16 cellular contexts compared by ENCODE assay signal in the genomic region with DNA sequence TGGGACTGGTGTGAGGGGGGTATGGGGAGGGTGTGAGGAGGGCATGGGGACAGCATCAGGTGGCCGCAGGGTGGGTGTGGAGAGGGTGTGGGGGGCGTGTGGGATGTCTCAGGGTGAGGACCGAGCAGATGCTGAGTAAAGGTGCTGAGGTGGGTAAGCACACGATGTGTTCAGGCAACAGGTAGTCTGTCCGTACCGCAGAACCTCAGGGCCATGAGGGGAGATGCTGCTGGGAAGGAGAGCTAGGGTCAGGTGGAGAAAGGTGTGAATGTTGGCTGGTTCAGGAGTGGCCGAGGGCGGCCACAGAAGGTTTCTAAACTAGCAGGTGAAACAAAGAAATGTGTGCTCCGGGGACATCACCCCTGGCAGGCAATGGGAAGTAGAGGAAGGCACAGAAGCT.
"Had no signal": no experiment of that assay in that cellular context is flagged by ENCODE, and none has a peak within 500 bp of the region (broad histone marks: within the 10 kb centered on the region; RNA-seq: fewer than 3 reads in every experiment).

No MANE protein-coding gene starts in this region.

- H3K9me3 ChIP-seq: ascending aorta, mucosa of descending colon, neutrophil, transverse colon had no signal

- H3K36me3 ChIP-seq: ascending aorta, neutrophil, transverse colon had no signal

- H3K27ac ChIP-seq: ascending aorta, neutrophil, parathyroid adenoma, transverse colon had no signal

- H3K4me3 ChIP-seq: ascending aorta, mucosa of descending colon, transverse colon had no signal

- H3K4me3 Mint-ChIP-seq: activated T-cell treated with anti-CD3 and anti-CD28 coated beads, Interleukin-2, amount 50 U/mL, for 4 hours; immature natural killer cell; memory B cell; naive B cell had no signal

- H3K36me3 Mint-ChIP-seq: immature natural killer cell, memory B cell, naive B cell had no signal

- H3K4me1 ChIP-seq: ascending aorta, parathyroid adenoma, transverse colon had no signal

- ATAC-seq: esophagus mucosa, mucosa of descending colon had no signal

- H3K27me3 ChIP-seq: ascending aorta, transverse colon had no signal

- H3K27ac Mint-ChIP-seq: immature natural killer cell, memory B cell, naive B cell had no signal

- H3K9me3 Mint-ChIP-seq: activated T-cell treated with anti-CD3 and anti-CD28 coated beads, Interleukin-2, amount 50 U/mL, for 4 hours; immature natural killer cell; memory B cell; naive B cell had no signal

- H3K4me1 Mint-ChIP-seq: immature natural killer cell, memory B cell, naive B cell had no signal

- DNase-seq: activated CD4-positive, alpha-beta T cell treated with anti-CD3 and anti-CD28 coated beads, Interleukin-2, amount 50 U/mL, for 4 hours; activated naive CD4-positive, alpha-beta T cell treated with anti-CD3 and anti-CD28 coated beads, Interleukin-2, amount 50 U/mL, for 16 hours; activated T-cell treated with anti-CD3 and anti-CD28 coated beads, Interleukin-2, amount 50 U/mL, for 4 hours; cortex of kidney; effector CD4-positive, alpha-beta T cell; immature natural killer cell; mucosa of descending colon; naive B cell; SHP77; stimulated activated naive CD4-positive, alpha-beta T cell treated with Interleukin-2 at 50 U/mL for 16 hours; transverse colon had no signal
